21 cellular contexts compared by ENCODE assay signal in genomic region chr13:32056316-32056715, GRCh38. TPM values are rescaled to one million over a fixed set of nuclear protein-coding genes. Genes with fewer than 3 reads are reported as not detected.
A peak's percentile ranks its signal among the peaks of the same experiment; 100 is the strongest.
DNase-seq lines count a peak whose midpoint lies in the region; ATAC-seq and TF ChIP-seq lines count a peak whose summit lies in the region.
"Had no signal": no experiment of that assay in that cellular context is flagged by ENCODE, and none has a peak within 500 bp of the region (broad histone marks: within the 10 kb centered on the region; RNA-seq: fewer than 3 reads in every experiment).

No MANE protein-coding gene starts in this region.

- CTCF ChIA-PET in CD8-positive, alpha-beta T cell (lab: Charles Lee) = no interaction called here

- no peak overlapping the region for H3K4me3 ChIP-seq in CD8-positive, alpha-beta T cell (ENCODE audit: low read depth, low read length)
- H3K4me3 ChIP-seq in MM.1S (ENCODE audit: low read length) = no peak overlapping the region
- H3K4me3 ChIP-seq: body of pancreas, esophagus squamous epithelium, ovary had no signal

- H3K27me3 Mint-ChIP-seq in CD8-positive, alpha-beta T cell (ENCODE audit: low read depth) = no peaks in the 10 kb centered on the region
- H3K27me3 Mint-ChIP-seq: activated naive CD8-positive, alpha-beta T cell treated with anti-CD3 and anti-CD28 coated beads, Interleukin-2, amount 50 U/mL, for 24 hours; activated T-helper 17 cell treated with anti-CD3 and anti-CD28 coated beads, Interleukin-2, amount 50 U/mL, for 72 hours; natural killer cell treated with Interleukin-12 subunit alpha and Interleukin-12 subunit beta and Interleukin-15 and Interleukin-18, amount 100 ng/mL, for 72 hours had no signal

- H4K20me1 ChIP-seq in MM.1S (ENCODE audit: insufficient read depth, low read length) = no peaks in the 10 kb centered on the region

- no peak overlapping the region for H3K4me2 ChIP-seq in MM.1S (ENCODE audit: low read depth, low read length)

- no peak overlapping the region for H3K27ac ChIP-seq in CD8-positive, alpha-beta T cell (ENCODE audit: low read depth, low read length)
- H3K27ac ChIP-seq in MM.1S (ENCODE audit: low read length) = no peak overlapping the region
- H3K27ac ChIP-seq: body of pancreas, esophagus squamous epithelium, ovary had no signal

- POLR2A ChIA-PET in CD8-positive, alpha-beta T cell (lab: Charles Lee) = no interaction called here

- no peaks in the 10 kb centered on the region for H3K9me3 Mint-ChIP-seq in CD8-positive, alpha-beta T cell
- H3K9me3 Mint-ChIP-seq: activated naive CD8-positive, alpha-beta T cell treated with anti-CD3 and anti-CD28 coated beads, Interleukin-2, amount 50 U/mL, for 24 hours; activated T-helper 17 cell treated with anti-CD3 and anti-CD28 coated beads, Interleukin-2, amount 50 U/mL, for 72 hours; effector memory CD8-positive, alpha-beta T cell; natural killer cell treated with Interleukin-12 subunit alpha and Interleukin-12 subunit beta and Interleukin-15 and Interleukin-18, amount 100 ng/mL, for 72 hours had no signal

- intact Hi-C loops in CD8-positive, alpha-beta T cell (cut with DNase I, micrococcal nuclease) = no loop called here

- H3K36me3 ChIP-seq in CD8-positive, alpha-beta T cell (ENCODE audit: insufficient read depth, low read length) = no peaks in the 10 kb centered on the region
- no peaks in the 10 kb centered on the region for H3K36me3 ChIP-seq in MM.1S (replicated peaks; ENCODE audit: insufficient read depth, low read length)
- H3K36me3 ChIP-seq: esophagus squamous epithelium, ovary had no signal

- no peak overlapping the region for H3K4me3 Mint-ChIP-seq in CD8-positive, alpha-beta T cell
- H3K4me3 Mint-ChIP-seq: activated naive CD8-positive, alpha-beta T cell treated with anti-CD3 and anti-CD28 coated beads, Interleukin-2, amount 50 U/mL, for 24 hours; activated T-helper 17 cell treated with anti-CD3 and anti-CD28 coated beads, Interleukin-2, amount 50 U/mL, for 72 hours; effector memory CD8-positive, alpha-beta T cell; natural killer cell treated with Interleukin-12 subunit alpha and Interleukin-12 subunit beta and Interleukin-15 and Interleukin-18, amount 100 ng/mL, for 72 hours had no signal

- no peaks in the 10 kb centered on the region for H3K79me2 ChIP-seq in MM.1S (ENCODE audit: low read length)

- H3K27ac Mint-ChIP-seq in CD8-positive, alpha-beta T cell = no peak overlapping the region
- H3K27ac Mint-ChIP-seq: activated naive CD8-positive, alpha-beta T cell treated with anti-CD3 and anti-CD28 coated beads, Interleukin-2, amount 50 U/mL, for 24 hours; activated T-helper 17 cell treated with anti-CD3 and anti-CD28 coated beads, Interleukin-2, amount 50 U/mL, for 72 hours; natural killer cell treated with Interleukin-12 subunit alpha and Interleukin-12 subunit beta and Interleukin-15 and Interleukin-18, amount 100 ng/mL, for 72 hours had no signal

- H3K36me3 Mint-ChIP-seq in CD8-positive, alpha-beta T cell = no peaks in the 10 kb centered on the region
- H3K36me3 Mint-ChIP-seq: natural killer cell treated with Interleukin-12 subunit alpha and Interleukin-12 subunit beta and Interleukin-15 and Interleukin-18, amount 100 ng/mL, for 72 hours had no signal

- TF ChIP-seq CTCF in CD8-positive, alpha-beta T cell (IDR thresholded peaks at IDR 0.05) = no peak
- no peak for TF ChIP-seq CTCF in MM.1S (IDR thresholded peaks at IDR 0.05; ENCODE audit: low read length)

- H3K4me1 ChIP-seq in CD8-positive, alpha-beta T cell (ENCODE audit: insufficient read depth, low read length) = no peaks in the 10 kb centered on the region
- no peaks in the 10 kb centered on the region for H3K4me1 ChIP-seq in MM.1S (ENCODE audit: low read length)
- H3K4me1 ChIP-seq: esophagus squamous epithelium had no signal

- no peaks in the 10 kb centered on the region for H3K9me3 ChIP-seq in CD8-positive, alpha-beta T cell (ENCODE audit: low read length)
- no peaks in the 10 kb centered on the region for H3K9me3 ChIP-seq in MM.1S (replicated peaks; ENCODE audit: insufficient read depth, low read length)
- H3K9me3 ChIP-seq: body of pancreas, Caco-2, esophagus squamous epithelium, ovary had no signal

- DNase-seq in NCI-H1092 (lab: John Stamatoyannopoulos, UW) (peak; percentile 83), NCI-H2029 treated with DMSO at 0.1 percent for 48 hours (lab: John Stamatoyannopoulos, UW) (peak; percentile 85), NCI-H510A treated with DMSO at 0.1 percent for 48 hours (lab: John Stamatoyannopoulos, UW) (peak; percentile 43), left kidney (ENCODE audit: low read depth, low spot score) (peak; percentile 19), NK-92 (lab: John Stamatoyannopoulos, UW; ENCODE audit: unreplicated experiment) (no peak), kidney glomerular epithelial cell (lab: John Stamatoyannopoulos, UW) (no peak), MM.1S (no peak)
- no peak for DNase-seq in CD8-positive, alpha-beta T cell
- DNase-seq: activated CD4-positive, alpha-beta T cell treated with anti-CD3 and anti-CD28 coated beads for 48 hours; activated naive CD8-positive, alpha-beta T cell treated with anti-CD3 and anti-CD28 coated beads, Interleukin-2, amount 50 U/mL, for 24 hours; AML-193; body of pancreas; Caco-2; effector memory CD8-positive, alpha-beta T cell; esophagus squamous epithelium; ovary; substantia nigra; T-helper 1 cell had no signal

- no peaks in the 10 kb centered on the region for H3K27me3 ChIP-seq in CD8-positive, alpha-beta T cell (ENCODE audit: insufficient read depth, low read length)
- no peaks in the 10 kb centered on the region for H3K27me3 ChIP-seq in MM.1S (replicated peaks; ENCODE audit: insufficient read depth, low read length)
- H3K27me3 ChIP-seq: body of pancreas, esophagus squamous epithelium, ovary had no signal

- no peaks in the 10 kb centered on the region for H3K4me1 Mint-ChIP-seq in CD8-positive, alpha-beta T cell (ENCODE audit: low read depth)
- H3K4me1 Mint-ChIP-seq: activated naive CD8-positive, alpha-beta T cell treated with anti-CD3 and anti-CD28 coated beads, Interleukin-2, amount 50 U/mL, for 24 hours had no signal

- no peaks in the 10 kb centered on the region for H3K9me2 ChIP-seq in MM.1S (replicated peaks; ENCODE audit: insufficient read depth, low read length)

- no peak for ATAC-seq in CD8-positive, alpha-beta T cell
- ATAC-seq: activated naive CD8-positive, alpha-beta T cell treated with anti-CD3 and anti-CD28 coated beads, Interleukin-2, amount 50 U/mL, for 24 hours; activated T-helper 17 cell treated with anti-CD3 and anti-CD28 coated beads, Interleukin-2, amount 50 U/mL, for 72 hours; body of pancreas; effector memory CD8-positive, alpha-beta T cell; natural killer cell treated with Interleukin-12 subunit alpha and Interleukin-12 subunit beta and Interleukin-15 and Interleukin-18, amount 100 ng/mL, for 72 hours; sciatic nerve had no signal

- no peaks in the 10 kb centered on the region for H3F3A ChIP-seq in MM.1S (ENCODE audit: insufficient read depth, low read length)

- H2AFZ ChIP-seq in MM.1S (ENCODE audit: low read length) = no peak overlapping the region

- no peak overlapping the region for H3K9ac ChIP-seq in MM.1S (ENCODE audit: low read length)

RNA-seq across cellular contexts. Expression of gene FRY, which starts 24.7 kb away (rescaled TPM):
- total RNA-seq in CD8-positive, alpha-beta T cell = 1 to 10 TPM; 1.7 to 4.2 TPM

Comparison
In these comparisons a context has a peak if more than half of its experiments do, and no peak if none do; other contexts are left out.
1. DNase-seq: peak in NCI-H1092 (single experiment), NCI-H2029 treated with DMSO at 0.1 percent for 48 hours (single experiment), NCI-H510A treated with DMSO at 0.1 percent for 48 hours (single experiment) and left kidney (single experiment); none in NK-92 (single experiment), CD8-positive, alpha-beta T cell (0 of 7), kidney glomerular epithelial cell (single experiment) and MM.1S (single experiment).